8 cellular contexts compared by ENCODE assay signal in genomic region chr17:82022981-82023446, GRCh38. TPM values are rescaled to one million over a fixed set of nuclear protein-coding genes. Genes with fewer than 3 reads are reported as not detected.
DNase-seq lines count a peak whose midpoint lies in the region; ATAC-seq and TF ChIP-seq lines count a peak whose summit lies in the region.

Gene LRRC45 (plus strand): TSS chr17:82023305. CDS start chr17:82023644, 339 bp downstream.

- H3K4me1 ChIP-seq in upper lobe of left lung, result peaks cover 21 to 46% (median 37%) of the 10 kb centered on the region in 4 donors

- TF ChIP-seq EP300 in upper lobe of left lung (IDR thresholded peaks at IDR 0.05), result no peak

- peak; percentile 86 for ATAC-seq in GM18498 (IDR thresholded peaks at IDR 0.05; ENCODE audit: unreplicated experiment)
- peak; percentile 80 for ATAC-seq in HG02973 (IDR thresholded peaks at IDR 0.05; ENCODE audit: unreplicated experiment)
- ATAC-seq in left cardiac atrium, result peak; percentile 96 to 97
- peak; percentile 97 to 98 for ATAC-seq in upper lobe of left lung (ENCODE audit: low FRiP score in 2 of 2)

- intact Hi-C loops in T-helper 2 cell treated with Interferon-gamma antibody and Interleukin-4, amounts not matched to agents 100 ng/mL and 5 ng/mL, for 36 hours (cut with micrococcal nuclease), result loop anchor here (1.0 to 5.0 kb wide), 7 partner anchors 14 to 151 kb away; partner anchors contain the start of genes ALYREF, ANAPC11, ARHGDIA and ASPSCR1
- intact Hi-C loops in left cardiac atrium (cut with DNase I) (loop anchor here in 1 of 2 donors (5.0 kb wide), 1 partner anchor 61 kb away; the partner anchor contains the start of gene NOTUM), posterior cingulate gyrus (cut with DNase I) (no loop called here)

- no peaks in the 10 kb centered on the region for H3K27me3 ChIP-seq in upper lobe of left lung

- no peaks in the 10 kb centered on the region for H3K9me3 ChIP-seq in upper lobe of left lung

- 0% methylated on average over 21 of the region's 42 CpGs; no CpG with 5 or more reads in 1 of the 2 donors for WGBS in upper lobe of left lung, 2 donors

- H3K27ac ChIP-seq in angular gyrus (ENCODE audit: low read depth, low read length) (peak within 1 kb of the TSS; percentile 3), upper lobe of left lung (peak within 1 kb of the TSS; percentile 73 to 91 (median 80))

- peaks cover 0 to 12% (median under 1%) of the 10 kb centered on the region in 4 donors for H3K36me3 ChIP-seq in upper lobe of left lung

- TF ChIP-seq CTCF in upper lobe of left lung (IDR thresholded peaks at IDR 0.05), result no peak

- TF ChIP-seq POLR2A in upper lobe of left lung (IDR thresholded peaks at IDR 0.05), result no peak

- H3K4me3 ChIP-seq in upper lobe of left lung, result peak within 1 kb of the TSS; percentile 90 to 99 (median 97)

- peak; percentile 100 for DNase-seq in NCI-H1930 (lab: John Stamatoyannopoulos, UW)
- peak; percentile 100 for DNase-seq in left cardiac atrium
- peak; percentile 99 to 100 (median 100) for DNase-seq in posterior cingulate gyrus
- peak; percentile 100 for DNase-seq in upper lobe of left lung

RNA-seq across cellular contexts. Expression of gene LRRC45, which starts in this region (rescaled TPM):
- 46.0 and 46.6 TPM in 2 replicates for total RNA-seq in T-helper 2 cell treated with Interferon-gamma antibody and Interleukin-4, amounts not matched to agents 100 ng/mL and 5 ng/mL, for 36 hours
- total RNA-seq in left cardiac atrium, result 1 to 10 TPM; 3.7 to 7.9 TPM
- 10 to 100 TPM; 14.0 to 57.6 (median 20.4) TPM for total RNA-seq in upper lobe of left lung

Comparison
In these comparisons a context has a peak if more than half of its experiments do, and no peak if none do; other contexts are left out.
1. Peak in every context shown above with its lines: DNase-seq, ATAC-seq, H3K4me3 ChIP-seq and H3K27ac ChIP-seq.